ENCODE assay signal across 8 cellular contexts in genomic region chr1:6491076-6491449, GRCh38. TPM values are rescaled to one million over a fixed set of nuclear protein-coding genes. Genes with fewer than 3 reads are reported as not detected.
DNase-seq lines count a peak whose midpoint lies in the region; ATAC-seq, FAIRE-seq and TF ChIP-seq lines count a peak whose summit lies in the region.

No MANE protein-coding gene starts in this region.

- no peak for TF ChIP-seq CTCF in keratinocyte (optimal IDR thresholded peaks at IDR 0.05 in 1 of 3, IDR thresholded peaks at IDR 0.05 in 1 of 3, conservative IDR thresholded peaks at IDR 0.05 in 1 of 3; ENCODE audit: extremely low read depth in 1 of 3, insufficient read depth in 2 of 3, low read length in 3 of 3)
- TF ChIP-seq CTCF in D721Med (IDR thresholded peaks at IDR 0.05; ENCODE audit: insufficient read depth, missing control alignments): no peak

- H3K4me1 ChIP-seq in keratinocyte (ENCODE audit: control insufficient read depth, extremely low read depth, insufficient read depth, low read length): peaks cover 67% of the 10 kb centered on the region
- H3K4me1 ChIP-seq in subcutaneous abdominal adipose tissue (ENCODE audit: control insufficient read depth in 5 of 5, insufficient read depth in 5 of 5, low read length in 5 of 5): peaks cover 0 to 89% (median 61%) of the 10 kb centered on the region in 5 donors

- no peaks in the 10 kb centered on the region for H3K27me3 ChIP-seq in keratinocyte (ENCODE audit: control insufficient read depth, extremely low read depth, insufficient read depth, low read length)
- peaks cover 0 to 8% (median 0%) of the 10 kb centered on the region in 5 donors for H3K27me3 ChIP-seq in subcutaneous abdominal adipose tissue (ENCODE audit: control insufficient read depth in 5 of 5, insufficient read depth in 4 of 5, low read length in 5 of 5)

- dilution Hi-C loops in keratinocyte (cut with MboI; ENCODE audit: extremely low pct_ligation_motif_present, low sequenced_read_pairs): no loop called here

- ATAC-seq in GM18873 (IDR thresholded peaks at IDR 0.05; ENCODE audit: low FRiP score, unreplicated experiment): no peak

- H3K9ac ChIP-seq in keratinocyte (ENCODE audit: control insufficient read depth, extremely low read depth, insufficient read depth, low read length) (peak overlapping the region; percentile 100), subcutaneous abdominal adipose tissue (ENCODE audit: low read length in 5 of 5) (peak overlapping the region in 2 of 5 donors; percentile 13 to 18)

- H3K27me3 Mint-ChIP-seq in T-helper 1 cell treated with Interleukin-12 subunit alpha and Interleukin-12 subunit beta and Interleukin-4 antibody, amounts not matched to agents 30 μg/mL and 1 μg/mL, for 36 hours (ENCODE audit: low read depth): peaks cover 33% of the 10 kb centered on the region
- H3K27me3 Mint-ChIP-seq in activated naive CD8-positive, alpha-beta T cell: peaks cover 7% of the 10 kb centered on the region

- peaks cover 16% of the 10 kb centered on the region for H3K79me2 ChIP-seq in keratinocyte (ENCODE audit: control insufficient read depth, insufficient read depth, low read length)

- FAIRE-seq in keratinocyte (lab: Jason Lieb, UNC) (no peak), D721Med (lab: Jason Lieb, UNC) (no peak)

- H3K9me3 ChIP-seq in keratinocyte (ENCODE audit: control insufficient read depth, low read depth, low read length): no peaks in the 10 kb centered on the region
- no peaks in the 10 kb centered on the region for H3K9me3 ChIP-seq in subcutaneous abdominal adipose tissue (ENCODE audit: control insufficient read depth in 5 of 5, low read length in 5 of 5)

- H4K20me1 ChIP-seq in keratinocyte (ENCODE audit: control insufficient read depth, extremely low read depth, insufficient read depth, low read length): no peaks in the 10 kb centered on the region

- no peaks in the 10 kb centered on the region for H3K9me1 ChIP-seq in keratinocyte (ENCODE audit: control insufficient read depth, extremely low read depth, insufficient read depth, low read length)

- peaks cover 12% of the 10 kb centered on the region for H3K4me1 Mint-ChIP-seq in T-helper 1 cell treated with Interleukin-12 subunit alpha and Interleukin-12 subunit beta and Interleukin-4 antibody, amounts not matched to agents 30 μg/mL and 1 μg/mL, for 36 hours (ENCODE audit: low read depth)
- H3K4me1 Mint-ChIP-seq in activated naive CD8-positive, alpha-beta T cell (ENCODE audit: low read depth): peaks cover 36% of the 10 kb centered on the region

- H3K4me2 ChIP-seq in keratinocyte (ENCODE audit: control insufficient read depth, extremely low read depth, insufficient read depth, low read depth, low read length): peak overlapping the region; percentile 99

- no peak overlapping the region for H2AFZ ChIP-seq in keratinocyte (ENCODE audit: control insufficient read depth, low read length)

- H3K4me3 Mint-ChIP-seq in T-helper 1 cell treated with Interleukin-12 subunit alpha and Interleukin-12 subunit beta and Interleukin-4 antibody, amounts not matched to agents 30 μg/mL and 1 μg/mL, for 36 hours: peak overlapping the region; percentile 75
- H3K4me3 Mint-ChIP-seq in activated naive CD8-positive, alpha-beta T cell: peak overlapping the region; percentile 86

- no peaks in the 10 kb centered on the region for H3K9me3 Mint-ChIP-seq in T-helper 1 cell treated with Interleukin-12 subunit alpha and Interleukin-12 subunit beta and Interleukin-4 antibody, amounts not matched to agents 30 μg/mL and 1 μg/mL, for 36 hours
- H3K9me3 Mint-ChIP-seq in activated naive CD8-positive, alpha-beta T cell (ENCODE audit: low read depth): no peaks in the 10 kb centered on the region

- H3K4me3 ChIP-seq in keratinocyte (ENCODE audit: control insufficient read depth in 2 of 3, extremely low read depth in 1 of 3, insufficient read depth in 2 of 3, low read depth in 1 of 3, low read length in 3 of 3) (peak overlapping the region; percentile 54 to 94 (median 87)), subcutaneous abdominal adipose tissue (ENCODE audit: low read depth in 1 of 5, low read length in 5 of 5) (peak overlapping the region in 4 of 5 donors; percentile 27 to 65 (median 44))

- H3K27ac ChIP-seq in keratinocyte (ENCODE audit: control insufficient read depth, insufficient read depth, low read length) (peak overlapping the region; percentile 100), subcutaneous abdominal adipose tissue (ENCODE audit: low read depth, low read length) (peak overlapping the region; percentile 30)

- H3K36me3 Mint-ChIP-seq in T-helper 1 cell treated with Interleukin-12 subunit alpha and Interleukin-12 subunit beta and Interleukin-4 antibody, amounts not matched to agents 30 μg/mL and 1 μg/mL, for 36 hours (ENCODE audit: low read depth): no peaks in the 10 kb centered on the region
- H3K36me3 Mint-ChIP-seq in activated naive CD8-positive, alpha-beta T cell: no peaks in the 10 kb centered on the region

- peak overlapping the region; percentile 68 for H3K27ac Mint-ChIP-seq in T-helper 1 cell treated with Interleukin-12 subunit alpha and Interleukin-12 subunit beta and Interleukin-4 antibody, amounts not matched to agents 30 μg/mL and 1 μg/mL, for 36 hours
- peak overlapping the region; percentile 66 for H3K27ac Mint-ChIP-seq in activated naive CD8-positive, alpha-beta T cell

- DNase-seq in T-helper 1 cell (no peak), keratinocyte (ENCODE audit: low read depth, low spot score) (no peak), T-helper 9 cell (no peak), D721Med (ENCODE audit: insufficient read length, low spot score) (no peak)

- H3K36me3 ChIP-seq in keratinocyte (ENCODE audit: control insufficient read depth in 2 of 2, extremely low read depth in 1 of 2, insufficient read depth in 2 of 2, low read length in 2 of 2): peaks cover 4 to 10% of the 10 kb centered on the region in 2 experiments
- peaks cover 0 to 3% (median 0%) of the 10 kb centered on the region in 5 donors for H3K36me3 ChIP-seq in subcutaneous abdominal adipose tissue (ENCODE audit: control insufficient read depth in 5 of 5, insufficient read depth in 5 of 5, low read length in 5 of 5)

RNA-seq across cellular contexts. Expression of gene PLEKHG5, which starts 0.4 kb away (rescaled TPM):
- 11.8 to 27.7 TPM (median 13.4 TPM) in 3 replicates for polyA plus RNA-seq in keratinocyte
- polyA plus RNA-seq in keratinocyte (2011; ENCODE audit: low read depth): 9.4 TPM
- polyA plus RNA-seq in keratinocyte (2011; cell fraction: cytosol; rRNA removed): 5.3 and 11.5 TPM in 2 replicates
- polyA plus RNA-seq in keratinocyte (2011; cell fraction: nucleus; rRNA removed): 67.6 and 102 TPM in 2 replicates
- 20.7 and 21.6 TPM in 2 replicates for polyA plus RNA-seq in keratinocyte (2012; ENCODE audit: low replicate concordance)
- polyA minus RNA-seq in keratinocyte: 14.1 to 17.2 TPM (median 15.1 TPM) in 3 replicates
- polyA minus RNA-seq in keratinocyte (2011; cell fraction: cytosol; rRNA and poly(A)+ RNA removed): 19.6 TPM
- 41.2 and 42.0 TPM in 2 replicates for polyA minus RNA-seq in keratinocyte (2011; cell fraction: nucleus; rRNA and poly(A)+ RNA removed)

RNA-seq across cellular contexts. Expression of gene TNFRSF25, which starts 25.1 kb away (rescaled TPM):
- polyA plus RNA-seq in keratinocyte: 12.2 to 35.8 TPM (median 12.4 TPM) in 3 replicates
- 7.1 TPM for polyA plus RNA-seq in keratinocyte (2011; ENCODE audit: low read depth)
- 3.6 and 6.6 TPM in 2 replicates for polyA plus RNA-seq in keratinocyte (2011; cell fraction: cytosol; rRNA removed)
- 100 and 140 TPM in 2 replicates for polyA plus RNA-seq in keratinocyte (2011; cell fraction: nucleus; rRNA removed)
- polyA plus RNA-seq in keratinocyte (2012; ENCODE audit: low replicate concordance): 16.7 and 29.9 TPM in 2 replicates
- polyA minus RNA-seq in keratinocyte: 11.3 to 20.1 TPM (median 11.4 TPM) in 3 replicates
- 6.1 TPM for polyA minus RNA-seq in keratinocyte (2011; cell fraction: cytosol; rRNA and poly(A)+ RNA removed)
- polyA minus RNA-seq in keratinocyte (2011; cell fraction: nucleus; rRNA and poly(A)+ RNA removed): 17.1 and 23.7 TPM in 2 replicates
